In genomic region chr13:88022826-88023225, GRCh38 we compare ENCODE assay signal across 18 cellular contexts.
"Had no signal": no experiment of that assay in that cellular context is flagged by ENCODE, and none has a peak within 500 bp of the region (broad histone marks: within the 10 kb centered on the region; RNA-seq: fewer than 3 reads in every experiment).

No MANE protein-coding gene starts in this region.

- H3K4me1 Mint-ChIP-seq: activated CD4-positive, alpha-beta T cell treated with anti-CD3 and anti-CD28 coated beads for 36 hours; activated CD8-positive, alpha-beta memory T cell treated with anti-CD3 and anti-CD28 coated beads, Interleukin-2, amount 10 ng/mL, durations not matched to agents 7 days and 5 days; activated naive CD8-positive, alpha-beta T cell treated with anti-CD3 and anti-CD28 coated beads, Interleukin-2, amount 50 U/mL, for 24 hours; stimulated activated effector memory CD8-positive, alpha-beta T cell treated with anti-CD3 and anti-CD28 coated beads, Interleukin-12 subunit alpha, Interleukin-12 subunit beta, amount 100 ng/mL, for 72 hours; T-helper 17 cell had no signal

- DNase-seq: activated CD4-positive, alpha-beta memory T cell treated with anti-CD3 and anti-CD28 coated beads for 36 hours; activated CD4-positive, alpha-beta T cell treated with anti-CD3 and anti-CD28 coated beads for 36 hours; activated CD8-positive, alpha-beta memory T cell treated with anti-CD3 and anti-CD28 coated beads, Interleukin-2, amount 10 ng/mL, durations not matched to agents 7 days and 5 days; activated naive CD4-positive, alpha-beta T cell treated with anti-CD3 and anti-CD28 coated beads for 36 hours; activated naive CD8-positive, alpha-beta T cell treated with anti-CD3 and anti-CD28 coated beads, Interleukin-2, amount 50 U/mL, for 24 hours; activated T-cell treated with anti-CD3 and anti-CD28 coated beads, Interleukin-2, amount 50 U/mL, for 1 hour; esophagus squamous epithelium; foreskin melanocyte; head of caudate nucleus; left cardiac atrium; lower lobe of right lung; midbrain; pancreas; T-helper 17 cell had no signal

- H3K27ac ChIP-seq: ascending aorta, esophagus squamous epithelium, lower lobe of right lung, neural progenitor cell, pancreas had no signal

- H3K4me1 ChIP-seq: ascending aorta, esophagus squamous epithelium, lower lobe of right lung, neural progenitor cell, pancreas had no signal

- H3K36me3 ChIP-seq: ascending aorta, esophagus squamous epithelium, lower lobe of right lung, neural progenitor cell, pancreas had no signal

- ATAC-seq: activated CD4-positive, alpha-beta T cell treated with anti-CD3 and anti-CD28 coated beads for 36 hours; activated CD8-positive, alpha-beta memory T cell treated with anti-CD3 and anti-CD28 coated beads, Interleukin-2, amount 10 ng/mL, durations not matched to agents 7 days and 5 days; activated naive CD8-positive, alpha-beta T cell treated with anti-CD3 and anti-CD28 coated beads, Interleukin-2, amount 50 U/mL, for 24 hours; left cardiac atrium; lower lobe of right lung; pancreas; stimulated activated effector memory CD8-positive, alpha-beta T cell treated with anti-CD3 and anti-CD28 coated beads, Interleukin-12 subunit alpha, Interleukin-12 subunit beta, amount 100 ng/mL, for 72 hours; T-helper 17 cell had no signal

- H3K27me3 ChIP-seq: ascending aorta, esophagus squamous epithelium, neural progenitor cell, pancreas had no signal

- H3K9me3 ChIP-seq: ascending aorta, esophagus squamous epithelium, lower lobe of right lung, pancreas had no signal

- H3K4me3 Mint-ChIP-seq: activated CD4-positive, alpha-beta memory T cell treated with anti-CD3 and anti-CD28 coated beads for 36 hours; activated CD4-positive, alpha-beta T cell treated with anti-CD3 and anti-CD28 coated beads for 36 hours; activated CD8-positive, alpha-beta memory T cell treated with anti-CD3 and anti-CD28 coated beads, Interleukin-2, amount 10 ng/mL, durations not matched to agents 7 days and 5 days; activated naive CD4-positive, alpha-beta T cell treated with anti-CD3 and anti-CD28 coated beads for 36 hours; activated naive CD8-positive, alpha-beta T cell treated with anti-CD3 and anti-CD28 coated beads, Interleukin-2, amount 50 U/mL, for 24 hours; neural progenitor cell; stimulated activated effector memory CD8-positive, alpha-beta T cell treated with anti-CD3 and anti-CD28 coated beads, Interleukin-12 subunit alpha, Interleukin-12 subunit beta, amount 100 ng/mL, for 72 hours; T-helper 17 cell had no signal

- H3K4me3 ChIP-seq: ascending aorta, esophagus squamous epithelium, lower lobe of right lung, neural progenitor cell, pancreas had no signal

- H3K9me3 Mint-ChIP-seq: activated naive CD4-positive, alpha-beta T cell treated with anti-CD3 and anti-CD28 coated beads for 36 hours had no signal

- H3K27ac Mint-ChIP-seq: activated CD4-positive, alpha-beta memory T cell treated with anti-CD3 and anti-CD28 coated beads for 36 hours; activated CD4-positive, alpha-beta T cell treated with anti-CD3 and anti-CD28 coated beads for 36 hours; activated CD8-positive, alpha-beta memory T cell treated with anti-CD3 and anti-CD28 coated beads, Interleukin-2, amount 10 ng/mL, durations not matched to agents 7 days and 5 days; activated naive CD4-positive, alpha-beta T cell treated with anti-CD3 and anti-CD28 coated beads for 36 hours; activated naive CD8-positive, alpha-beta T cell treated with anti-CD3 and anti-CD28 coated beads, Interleukin-2, amount 50 U/mL, for 24 hours; activated T-helper 2 cell treated with anti-CD3 and anti-CD28 coated beads, Interferon-gamma antibody, Interleukin-2, Interleukin-4, amounts not matched to agents 10 μg/mL and 5 μg/mL and 100 μg/mL, durations not matched to agents 14 hours and 24 hours and 36 hours; neural progenitor cell; stimulated activated effector memory CD8-positive, alpha-beta T cell treated with anti-CD3 and anti-CD28 coated beads, Interleukin-12 subunit alpha, Interleukin-12 subunit beta, amount 100 ng/mL, for 72 hours; T-helper 17 cell had no signal

- H3K36me3 Mint-ChIP-seq: activated CD4-positive, alpha-beta memory T cell treated with anti-CD3 and anti-CD28 coated beads for 36 hours; activated CD8-positive, alpha-beta memory T cell treated with anti-CD3 and anti-CD28 coated beads, Interleukin-2, amount 10 ng/mL, durations not matched to agents 7 days and 5 days; neural progenitor cell; stimulated activated effector memory CD8-positive, alpha-beta T cell treated with anti-CD3 and anti-CD28 coated beads, Interleukin-12 subunit alpha, Interleukin-12 subunit beta, amount 100 ng/mL, for 72 hours had no signal

- FAIRE-seq: pancreas had no signal

- H3K27me3 Mint-ChIP-seq: activated CD4-positive, alpha-beta memory T cell treated with anti-CD3 and anti-CD28 coated beads for 36 hours; activated CD4-positive, alpha-beta T cell treated with anti-CD3 and anti-CD28 coated beads for 36 hours; activated CD8-positive, alpha-beta memory T cell treated with anti-CD3 and anti-CD28 coated beads, Interleukin-2, amount 10 ng/mL, durations not matched to agents 7 days and 5 days; activated naive CD8-positive, alpha-beta T cell treated with anti-CD3 and anti-CD28 coated beads, Interleukin-2, amount 50 U/mL, for 24 hours; T-helper 17 cell had no signal
